1 cellular context compared by ENCODE assay signal in genomic region chr3:171145866-171146265, GRCh38.
TF ChIP-seq lines count a peak whose summit lies in the region.

No MANE protein-coding gene starts in this region.

TF ChIP-seq in HepG2, 621 proteins besides CTCF, POLR2A, EP300 and RAD21 (continued from another document):
- TF ChIP-seq ZNF142 (CRISPR knock-in tag; IDR thresholded peaks at IDR 0.05) (no peak), ZBED4 (CRISPR knock-in tag; IDR thresholded peaks at IDR 0.05; ENCODE audit: borderline replicate concordance) (no peak), SMAD1 (CRISPR knock-in tag; IDR thresholded peaks at IDR 0.05; ENCODE audit: borderline replicate concordance, low read depth) (no peak), TRIM22 (IDR thresholded peaks at IDR 0.05) (no peak), MZF1 (CRISPR knock-in tag; IDR thresholded peaks at IDR 0.05; ENCODE audit: borderline replicate concordance) (no peak), SALL2 (CRISPR knock-in tag; IDR thresholded peaks at IDR 0.05) (no peak), NR3C1 (CRISPR knock-in tag; IDR thresholded peaks at IDR 0.05) (no peak), PRPF4 (IDR thresholded peaks at IDR 0.05; ENCODE audit: low read depth, low read length, poor library complexity, severe bottlenecking) (no peak), ZNF891 (CRISPR knock-in tag; IDR thresholded peaks at IDR 0.05) (no peak)
